18 cellular contexts compared by ENCODE assay signal in the genomic region with DNA sequence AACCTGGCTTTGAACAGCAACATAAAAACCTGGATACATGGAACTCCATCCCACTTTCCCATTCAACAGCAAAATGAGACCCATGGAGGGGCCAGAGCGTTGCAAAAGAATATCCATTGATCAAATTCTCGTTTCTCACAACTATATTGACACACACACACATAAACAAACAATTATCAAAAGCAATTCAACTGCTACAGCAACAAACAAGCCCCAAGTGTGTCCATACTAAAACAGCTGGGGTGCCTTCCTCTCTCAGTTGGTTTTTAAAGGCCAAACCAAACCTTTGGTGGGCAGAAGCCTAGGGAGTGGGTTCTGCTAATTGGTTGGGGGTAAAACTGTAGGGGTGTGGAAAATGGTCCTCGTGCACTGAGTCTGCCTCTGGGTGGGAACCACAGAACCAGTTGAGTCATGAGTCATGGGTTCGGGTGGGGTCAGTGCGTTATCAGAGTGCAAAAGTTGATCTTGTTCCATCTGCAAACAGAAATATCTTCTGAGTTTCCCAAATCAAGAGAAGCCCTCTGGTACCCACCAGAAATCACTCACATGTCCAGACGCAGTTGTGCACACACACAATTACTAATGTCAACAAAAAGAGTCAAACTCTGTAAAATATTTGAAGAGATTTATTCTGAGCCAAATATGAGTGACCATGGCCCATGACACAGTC. TPM values are rescaled to one million over a fixed set of nuclear protein-coding genes. Genes with fewer than 3 reads are reported as not detected.
A peak's percentile ranks its signal among the peaks of the same experiment; 100 is the strongest.
DNase-seq lines count a peak whose midpoint lies in the region; ATAC-seq and TF ChIP-seq lines count a peak whose summit lies in the region.
"Had no signal": no experiment of that assay in that cellular context is flagged by ENCODE, and none has a peak within 500 bp of the region (broad histone marks: within the 10 kb centered on the region; RNA-seq: fewer than 3 reads in every experiment).

No MANE protein-coding gene starts in this region.

- H3K9me3 ChIP-seq in HCT116 (ENCODE audit: control insufficient read depth in 1 of 2, insufficient read depth in 1 of 2, low read depth in 1 of 2, low read length in 2 of 2) = peaks cover 4 to 9% of the 10 kb centered on the region in 2 experiments; a peak in 2 of 4 replicates
- H3K9me3 ChIP-seq in esophagus muscularis mucosa = no peaks in the 10 kb centered on the region
- peaks cover 0 to 14% (median 0%) of the 10 kb centered on the region in 4 donors for H3K9me3 ChIP-seq in stomach
- no peaks in the 10 kb centered on the region for H3K9me3 ChIP-seq in CD4-positive, alpha-beta memory T cell (ENCODE audit: control insufficient read depth in 1 of 2, low read length in 2 of 2)

- H3K4me1 Mint-ChIP-seq in CD4-positive, alpha-beta memory T cell = no peaks in the 10 kb centered on the region
- H3K4me1 Mint-ChIP-seq: GM23338 had no signal

- no peaks in the 10 kb centered on the region for H3K79me2 ChIP-seq in HCT116 (ENCODE audit: insufficient read depth, low read length)

- H3K36me3 Mint-ChIP-seq in CD4-positive, alpha-beta memory T cell = peaks cover 2 to 3% of the 10 kb centered on the region in 2 donors

- H3K9me2 ChIP-seq in HCT116 (ENCODE audit: insufficient read depth) = no peaks in the 10 kb centered on the region

- no peaks in the 10 kb centered on the region for H3K36me3 ChIP-seq in HCT116 (ENCODE audit: control insufficient read depth in 1 of 2, insufficient read depth in 2 of 2, low read length in 2 of 2)
- no peaks in the 10 kb centered on the region for H3K36me3 ChIP-seq in esophagus muscularis mucosa
- no peaks in the 10 kb centered on the region for H3K36me3 ChIP-seq in stomach
- H3K36me3 ChIP-seq in CD4-positive, alpha-beta memory T cell (ENCODE audit: insufficient read depth, low read length) = no peaks in the 10 kb centered on the region

- H2AFZ ChIP-seq in HCT116 (ENCODE audit: low read depth, low read length, poor library complexity, severe bottlenecking) = no peak overlapping the region
- H2AFZ ChIP-seq: GM23338 had no signal

- no peak for TF ChIP-seq CTCF in HCT116 (IDR thresholded peaks at IDR 0.05 in 2 of 3, conservative IDR thresholded peaks at IDR 0.05 in 1 of 3; ENCODE audit: borderline replicate concordance in 1 of 3, insufficient read depth in 1 of 3, low read depth in 2 of 3, low read length in 2 of 3)
- TF ChIP-seq CTCF in esophagus muscularis mucosa (IDR thresholded peaks at IDR 0.05) = no peak
- no peak for TF ChIP-seq CTCF in stomach (IDR thresholded peaks at IDR 0.05)

- DNase-seq in HCT116 (ENCODE audit: low read depth, low spot score) (no peak), SK-MEL-5 (ENCODE audit: low read depth, low spot score) (peak; percentile 77), esophagus muscularis mucosa (ENCODE audit: extremely low spot score) (peak; percentile 72), stomach (peak; percentile 36), NCI-H774 (lab: John Stamatoyannopoulos, UW) (no peak)
- no peak for DNase-seq in CD4-positive, alpha-beta memory T cell
- DNase-seq: AML-193, DMS79, KG1, NCI-H1048, NCI-H1436 treated with DMSO at 0.1 percent for 48 hours, NCI-H2029 treated with DMSO at 0.1 percent for 48 hours had no signal

- peaks cover 0 to 2% of the 10 kb centered on the region in 2 donors for H3K27me3 Mint-ChIP-seq in CD4-positive, alpha-beta memory T cell

- in situ Hi-C loops in SK-MEL-5 (cut with HindIII; ENCODE audit: low pct_unique_long_range_greater_than_20kb, low sequenced_read_pairs) = no loop called here

- 57% methylated on average over 6 of the region's 6 CpGs for WGBS in esophagus muscularis mucosa
- 37 to 61% (median 53%) methylated on average over 6 of the region's 6 CpGs for WGBS in stomach, 5 donors

- TF ChIP-seq POLR2A in HCT116 (IDR thresholded peaks at IDR 0.05; ENCODE audit: borderline replicate concordance, extremely low read depth, insufficient read depth, insufficient read length) (no peak), esophagus muscularis mucosa (IDR thresholded peaks at IDR 0.05; ENCODE audit: low read depth) (no peak), stomach (IDR thresholded peaks at IDR 0.05) (no peak)

- no peaks in the 10 kb centered on the region for H3K27me3 ChIP-seq in HCT116 (ENCODE audit: insufficient read depth, low read length)
- H3K27me3 ChIP-seq in esophagus muscularis mucosa = peaks cover 0 to 10% (median 0%) of the 10 kb centered on the region in 4 donors
- H3K27me3 ChIP-seq in stomach = no peaks in the 10 kb centered on the region
- no peaks in the 10 kb centered on the region for H3K27me3 ChIP-seq in CD4-positive, alpha-beta memory T cell (ENCODE audit: insufficient read depth, low read length)

- no peak overlapping the region for H3K27ac Mint-ChIP-seq in CD4-positive, alpha-beta memory T cell
- H3K27ac Mint-ChIP-seq: GM23338 had no signal

- CTCF ChIA-PET in HCT116 (lab: Charles Lee) = no interaction called here
- CTCF ChIA-PET in CD4-positive, alpha-beta memory T cell (lab: Charles Lee; ENCODE audit: partially characterized antibody) = interaction anchor here (1.7 kb wide), 1 partner anchor 106 kb away, joined by 3 read pairs; no protein-coding TSS in a partner anchor

- peaks cover 0 to 8% of the 10 kb centered on the region in 2 experiments; a peak in 2 of 4 replicates for H3K4me1 ChIP-seq in HCT116 (ENCODE audit: control insufficient read depth in 1 of 2, insufficient read depth in 2 of 2, low read length in 2 of 2)
- H3K4me1 ChIP-seq in esophagus muscularis mucosa = no peaks in the 10 kb centered on the region
- H3K4me1 ChIP-seq in stomach = no peaks in the 10 kb centered on the region
- H3K4me1 ChIP-seq in CD4-positive, alpha-beta memory T cell (ENCODE audit: insufficient read depth, low read length) = no peaks in the 10 kb centered on the region

- RAD21 ChIA-PET in HCT116 (lab: Charles Lee; ENCODE audit: low non-redundant PET in 1 of 2, low total read pairs in 2 of 2, uncharacterized antibody in 2 of 2, unreplicated experiment in 2 of 2) = no interaction called here

- H3K4me3 ChIP-seq in HCT116 (replicated peaks in 1 of 2; ENCODE audit: low read depth in 1 of 2, low read length in 2 of 2) (no peak overlapping the region), esophagus muscularis mucosa (no peak overlapping the region), stomach (no peak overlapping the region)
- no peak overlapping the region for H3K4me3 ChIP-seq in CD4-positive, alpha-beta memory T cell (ENCODE audit: low read length in 2 of 2)
- H3K4me3 ChIP-seq: GM23338 had no signal

- H3K4me2 ChIP-seq in HCT116 (ENCODE audit: low read length) = peak overlapping the region; percentile 2; the same call in 1 of the 2 replicates
- H3K4me2 ChIP-seq: GM23338 had no signal

- H3K27ac ChIP-seq in HCT116 (ENCODE audit: low read depth, low read length) = no peak overlapping the region
- no peak overlapping the region for H3K27ac ChIP-seq in esophagus muscularis mucosa (replicated peaks in 1 of 4)
- H3K27ac ChIP-seq in stomach = no peak overlapping the region
- H3K27ac ChIP-seq in CD4-positive, alpha-beta memory T cell (ENCODE audit: low read depth, low read length) = no peak overlapping the region

- TF ChIP-seq EP300 in esophagus muscularis mucosa (IDR thresholded peaks at IDR 0.05) (no peak), stomach (IDR thresholded peaks at IDR 0.05) (no peak)

- H3K9ac ChIP-seq in HCT116 (ENCODE audit: low read length) = no peak overlapping the region

- TF ChIP-seq RAD21 in HCT116 (IDR thresholded peaks at IDR 0.05; ENCODE audit: low read depth) = no peak

- H3K4me3 Mint-ChIP-seq in CD4-positive, alpha-beta memory T cell = no peak overlapping the region
- H3K4me3 Mint-ChIP-seq: GM23338 had no signal

- POLR2A ChIA-PET in HCT116 (lab: Charles Lee) = interaction anchor here (1.0 kb wide), 1 partner anchor 14 kb away, joined by 3 read pairs; no protein-coding TSS in a partner anchor
- POLR2A ChIA-PET in CD4-positive, alpha-beta memory T cell (lab: Charles Lee; ENCODE audit: partially characterized antibody) = no interaction called here

- H3K9me3 Mint-ChIP-seq in CD4-positive, alpha-beta memory T cell = peaks cover 0 to 16% (median 8%) of the 10 kb centered on the region in 8 donors

- intact Hi-C loops in HCT116 (cut with micrococcal nuclease) = no loop called here
- intact Hi-C loops in esophagus muscularis mucosa (cut with DNase I) = no loop called here
- intact Hi-C loops in stomach (cut with DNase I; ENCODE audit: low total_unique reads) = no loop called here
- intact Hi-C loops in CD4-positive, alpha-beta memory T cell (cut with micrococcal nuclease) = no loop called here

- BruUV-seq in HCT116 (replicated peaks; lab: Mats Ljungman, UMichigan) = no TSS peak

- ATAC-seq in HCT116 = no peak
- no peak for ATAC-seq in GM21529 (IDR thresholded peaks at IDR 0.05; ENCODE audit: unreplicated experiment)
- no peak for ATAC-seq in GM18502 (IDR thresholded peaks at IDR 0.05; ENCODE audit: poor library complexity, unreplicated experiment)
- ATAC-seq: GM23338, Panc1 had no signal

- no peaks in the 10 kb centered on the region for H4K20me1 ChIP-seq in HCT116 (ENCODE audit: insufficient read depth)

RNA-seq across cellular contexts. Expression of a gene that starts 18.5 kb away (rescaled TPM):
- total RNA-seq in HCT116 (2021; ENCODE audit: unreplicated experiment) (not detected), esophagus muscularis mucosa (under 1 TPM in 1 of 4 donors, not detected in 3; 0.17 TPM), stomach (not detected)
- polyA plus RNA-seq in HCT116 (2012) = not detected in 2 replicates
- total RNA-seq in SK-MEL-5 (2014; rRNA removed; shearing (Covaris generic)) = not detected in 2 replicates
- not detected in 2 replicates for polyA plus RNA-seq in SK-MEL-5 (2015; cell fraction: cytosol; rRNA removed)
- not detected in 2 replicates for polyA plus RNA-seq in SK-MEL-5 (2015; cell fraction: nucleus; rRNA removed)
- polyA plus RNA-seq in stomach = under 1 TPM in 1 of 3 donors, not detected in 2; 0.19 TPM
- not detected for total RNA-seq in CD4-positive, alpha-beta memory T cell
- polyA plus RNA-seq in CD4-positive, alpha-beta memory T cell = not detected
- total RNA-seq: GM23338, M059J, NCI-H460 had no signal
- polyA plus RNA-seq: GM23338 had no signal

RNA-seq across cellular contexts. Expression of a gene that starts 31.1 kb away (rescaled TPM):
- not detected for total RNA-seq in HCT116 (2021; ENCODE audit: unreplicated experiment)
- polyA plus RNA-seq in HCT116 (2012) = not detected in 2 replicates
- not detected in 2 replicates for total RNA-seq in SK-MEL-5 (2014; rRNA removed; shearing (Covaris generic))
- 0.24 TPM in 1 of 2 replicates, not detected in the other for polyA plus RNA-seq in SK-MEL-5 (2015; cell fraction: cytosol; rRNA removed)
- polyA plus RNA-seq in SK-MEL-5 (2015; cell fraction: nucleus; rRNA removed) = not detected in 2 replicates
- total RNA-seq in esophagus muscularis mucosa = 1 to 10 TPM in 1 of 4 donors, under 1 TPM in 1, not detected in 2; 0.17 to 2.3 TPM
- not detected for total RNA-seq in stomach
- under 1 TPM in 2 of 3 donors, not detected in 1; 0.30 to 0.56 TPM for polyA plus RNA-seq in stomach
- total RNA-seq in CD4-positive, alpha-beta memory T cell = not detected
- polyA plus RNA-seq in CD4-positive, alpha-beta memory T cell = not detected
- total RNA-seq: M059J, NCI-H460 had no signal
- polyA plus RNA-seq: GM23338 had no signal

RNA-seq across cellular contexts. Expression of a gene that starts 41.6 kb away (rescaled TPM):
- total RNA-seq in HCT116 (2021; ENCODE audit: unreplicated experiment) (not detected), esophagus muscularis mucosa (not detected), stomach (under 1 TPM in 1 of 5 donors, not detected in 4; 0.18 TPM)
- polyA plus RNA-seq in HCT116 (2012) = not detected in 2 replicates
- not detected in 2 replicates for total RNA-seq in SK-MEL-5 (2014; rRNA removed; shearing (Covaris generic))
- 0.12 TPM in 1 of 2 replicates, not detected in the other for polyA plus RNA-seq in SK-MEL-5 (2015; cell fraction: cytosol; rRNA removed)
- not detected in 2 replicates for polyA plus RNA-seq in SK-MEL-5 (2015; cell fraction: nucleus; rRNA removed)
- polyA plus RNA-seq in stomach = not detected
- total RNA-seq in CD4-positive, alpha-beta memory T cell = not detected
- polyA plus RNA-seq in CD4-positive, alpha-beta memory T cell = not detected
- total RNA-seq: GM23338, M059J, NCI-H460 had no signal
- polyA plus RNA-seq: GM23338 had no signal

RNA-seq across cellular contexts. Expression of a gene that starts 58.7 kb away (rescaled TPM):
- not detected for total RNA-seq in HCT116 (2021; ENCODE audit: unreplicated experiment)
- polyA plus RNA-seq in HCT116 (2012) = not detected in 2 replicates
- 0.13 TPM in 1 of 2 replicates, not detected in the other for total RNA-seq in SK-MEL-5 (2014; rRNA removed; shearing (Covaris generic))
- 0.05 TPM in 1 of 2 replicates, not detected in the other for polyA plus RNA-seq in SK-MEL-5 (2015; cell fraction: cytosol; rRNA removed)
- polyA plus RNA-seq in SK-MEL-5 (2015; cell fraction: nucleus; rRNA removed) = not detected in 2 replicates
- total RNA-seq in esophagus muscularis mucosa = 1 to 10 TPM in 1 of 4 donors, not detected in 3; 1.7 TPM
- total RNA-seq in stomach = 1 to 10 TPM in 1 of 5 donors, not detected in 4; 1.4 TPM
- polyA plus RNA-seq in stomach = under 1 TPM; 0.35 to 0.62 (median 0.46) TPM
- under 1 TPM in 1 of 2 experiments, not detected in 1; 0.15 TPM for total RNA-seq in CD4-positive, alpha-beta memory T cell
- not detected for polyA plus RNA-seq in CD4-positive, alpha-beta memory T cell
- total RNA-seq: GM23338, M059J, NCI-H460 had no signal
- polyA plus RNA-seq: GM23338 had no signal

Comparison
In these comparisons a context has a peak if more than half of its experiments do, and no peak if none do; other contexts are left out.
1. DNase-seq: peak in SK-MEL-5 (single experiment), esophagus muscularis mucosa (single experiment) and stomach (single experiment); none in HCT116 (single experiment), NCI-H774 (single experiment) and CD4-positive, alpha-beta memory T cell (0 of 5).